Comparison of ENCODE assay signal across 15 cellular contexts in the genomic region with DNA sequence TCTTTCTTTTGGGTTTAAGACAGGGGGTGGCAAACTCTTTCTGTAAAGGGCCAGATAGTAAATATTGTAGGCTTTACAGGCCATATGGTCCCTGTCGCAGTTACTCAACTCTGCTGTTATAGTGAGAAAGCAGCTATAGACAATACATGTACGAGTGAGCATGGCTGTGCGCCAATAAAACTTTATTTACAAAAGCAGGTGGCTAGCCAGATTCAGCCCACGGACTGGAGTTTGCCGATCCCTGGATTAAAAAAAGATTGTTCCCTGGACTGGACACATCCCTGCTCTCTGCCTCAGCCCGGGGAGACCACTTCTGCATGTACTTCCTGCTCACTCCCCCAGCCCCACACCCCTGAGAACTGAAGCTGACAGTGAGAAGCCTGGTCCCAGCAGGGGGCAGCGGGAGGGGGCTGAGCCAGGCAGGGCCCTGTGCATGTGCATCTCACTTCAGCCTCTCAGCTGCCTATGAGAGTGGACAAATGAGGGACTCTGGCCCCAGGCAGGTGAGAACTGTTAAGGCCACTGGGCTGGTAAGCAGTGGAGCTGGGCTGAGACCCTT.
"Had no signal": no experiment of that assay in that cellular context is flagged by ENCODE, and none has a peak within 500 bp of the region (broad histone marks: within the 10 kb centered on the region; RNA-seq: fewer than 3 reads in every experiment).

No MANE protein-coding gene starts in this region.

- DNase-seq: activated naive CD8-positive, alpha-beta T cell treated with anti-CD3 and anti-CD28 coated beads for 36 hours; body of pancreas; central memory CD4-positive, alpha-beta T cell; colonic mucosa; left ventricle myocardium inferior; mesenchymal stem cell; nucleus accumbens; small intestine; stimulated activated CD4-positive, alpha-beta T cell treated with anti-CD3 and anti-CD28 coated beads, Interleukin-4, amount 100 ng/mL, for 4 hours; stimulated activated CD8-positive, alpha-beta memory T cell treated with anti-CD3 and anti-CD28 coated beads, Interleukin-4, amount 100 ng/mL, for 48 hours; stimulated activated naive CD4-positive, alpha-beta T cell treated with Interleukin-2 at 50 U/mL for 16 hours; substantia nigra; trophoblast cell had no signal

- H3K36me3 ChIP-seq: colonic mucosa had no signal

- H3K4me1 ChIP-seq: body of pancreas, colonic mucosa, left ventricle myocardium inferior, right atrium auricular region had no signal

- H3K27ac ChIP-seq: body of pancreas, colonic mucosa, left ventricle myocardium inferior, right atrium auricular region had no signal

- ATAC-seq: body of pancreas, esophagus mucosa had no signal

- H3K9me3 ChIP-seq: colonic mucosa had no signal

- H3K4me3 ChIP-seq: body of pancreas, colonic mucosa, left ventricle myocardium inferior, right atrium auricular region had no signal

- H3K27me3 ChIP-seq: body of pancreas, colonic mucosa, right atrium auricular region had no signal
